Comparison of ENCODE assay signal across 8 cellular contexts in genomic region chr13:49690990-49691886, GRCh38. TPM values are rescaled to one million over a fixed set of nuclear protein-coding genes. Genes with fewer than 3 reads are reported as not detected.
DNase-seq lines count a peak whose midpoint lies in the region; ATAC-seq and TF ChIP-seq lines count a peak whose summit lies in the region.

TSS of gene EBPL (minus strand) at chr13:49691486. CDS start at chr13:49691424, 62 bp downstream.

- no peaks in the 10 kb centered on the region for H3K27me3 Mint-ChIP-seq in chondrocyte (ENCODE audit: low read depth)

- peak within 1 kb of the TSS; percentile 77 for H3K4me3 Mint-ChIP-seq in chondrocyte (ENCODE audit: unreplicated experiment)

- DNase-seq in AG20443 (ENCODE audit: low spot score) (peak; percentile 98), NCI-H446 (lab: John Stamatoyannopoulos, UW) (peak; percentile 32 to 81), chondrocyte (ENCODE audit: low spot score) (peak; percentile 97), kidney glomerular epithelial cell (lab: John Stamatoyannopoulos, UW) (peak; percentile 81)
- DNase-seq in activated CD4-positive, alpha-beta T cell treated with anti-CD3 and anti-CD28 coated beads for 24 hours (ENCODE audit: low read depth in 2 of 2), result peak; percentile 88 to 90
- peak; percentile 82 to 90 for DNase-seq in stimulated activated CD4-positive, alpha-beta T cell treated with anti-CD3 and anti-CD28 coated beads, Interleukin-15, amount 100 ng/mL, for 48 hours (ENCODE audit: low read depth in 2 of 2)

- peaks cover 6% of the 10 kb centered on the region for H3K36me3 Mint-ChIP-seq in chondrocyte (ENCODE audit: low read depth)

- H3K27ac Mint-ChIP-seq in chondrocyte (ENCODE audit: unreplicated experiment), result peak within 1 kb of the TSS; percentile 85

- ATAC-seq in GM19023 (IDR thresholded peaks at IDR 0.05; ENCODE audit: unreplicated experiment) (peak; percentile 99), HG03196 (IDR thresholded peaks at IDR 0.05; ENCODE audit: unreplicated experiment) (peak; percentile 96)

- H3K4me1 Mint-ChIP-seq in chondrocyte (ENCODE audit: low read depth), result peaks cover 36% of the 10 kb centered on the region

- no peaks in the 10 kb centered on the region for H3K9me3 Mint-ChIP-seq in chondrocyte (ENCODE audit: low read depth)

- no peak for TF ChIP-seq CTCF in chondrocyte (IDR thresholded peaks at IDR 0.05)

RNA-seq across cellular contexts. Expression of gene EBPL, which starts in this region (rescaled TPM):
- total RNA-seq in chondrocyte, result 22.9 to 27.3 TPM (median 23.8 TPM) in 3 replicates

Comparison
In these comparisons a context has a peak if more than half of its experiments do, and no peak if none do; other contexts are left out.
1. Peak in every context shown above with its lines: DNase-seq and ATAC-seq.